Comparison of ENCODE assay signal across 17 cellular contexts in the genomic region with DNA sequence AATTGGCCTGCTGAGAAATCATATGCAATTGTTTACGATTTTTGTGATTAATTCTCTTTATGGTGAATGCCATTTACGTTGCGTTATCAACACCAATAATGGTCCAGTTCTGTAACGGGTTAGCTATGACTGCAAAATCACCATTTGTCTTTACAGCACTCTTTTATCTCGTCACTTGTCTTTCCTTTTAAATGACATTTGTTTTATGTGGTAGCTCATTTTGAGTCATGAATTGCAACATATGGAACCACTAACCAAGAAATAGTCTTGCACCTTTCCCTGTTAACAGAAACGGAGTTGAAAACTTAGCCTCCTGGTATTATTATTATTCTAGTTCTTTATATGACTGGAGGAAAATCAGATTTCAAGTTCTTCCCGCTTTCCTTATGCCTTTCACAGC. TPM values are rescaled to one million over a fixed set of nuclear protein-coding genes. Genes with fewer than 3 reads are reported as not detected.
A peak's percentile ranks its signal among the peaks of the same experiment; 100 is the strongest.
DNase-seq lines count a peak whose midpoint lies in the region; ATAC-seq, FAIRE-seq and TF ChIP-seq lines count a peak whose summit lies in the region.
"Had no signal": no experiment of that assay in that cellular context is flagged by ENCODE, and none has a peak within 500 bp of the region (broad histone marks: within the 10 kb centered on the region; RNA-seq: fewer than 3 reads in every experiment).

No MANE protein-coding gene starts in this region.

- H3K36me3 ChIP-seq in left ventricle myocardium inferior (no peaks in the 10 kb centered on the region), GM12878 (ENCODE audit: control insufficient read depth in 2 of 2, insufficient read depth in 2 of 2, low read length in 1 of 2) (no peaks in the 10 kb centered on the region), lower lobe of right lung (no peaks in the 10 kb centered on the region)
- H3K36me3 ChIP-seq: Peyer's patch had no signal

- no peaks in the 10 kb centered on the region for H4K20me1 ChIP-seq in GM12878 (ENCODE audit: control insufficient read depth, insufficient read depth)

- peaks cover 78% of the 10 kb centered on the region for H3K4me1 Mint-ChIP-seq in mesothelial cell of epicardium

- peak overlapping the region; percentile 94 for H3K27ac ChIP-seq in left ventricle myocardium inferior (replicated peaks)
- no peak overlapping the region for H3K27ac ChIP-seq in GM12878 (ENCODE audit: control insufficient read depth, insufficient read depth)
- no peak overlapping the region for H3K27ac ChIP-seq in lower lobe of right lung
- H3K27ac ChIP-seq: Peyer's patch had no signal

- CTCF ChIA-PET in GM12878 (lab: Yijun Ruan, JAX) = interaction anchor here (1.1 to 2.1 kb wide), 3 partner anchors 9 to 154 kb away, joined by 3 to 12 read pairs (median 3); no protein-coding TSS in a partner anchor

- intact Hi-C loops in left ventricle myocardium inferior (cut with micrococcal nuclease) (no loop called here), left ventricle myocardium superior (cut with micrococcal nuclease) (no loop called here), GM12878 (cut with micrococcal nuclease; ENCODE audit: unreplicated experiment) (no loop called here), lower lobe of right lung (cut with DNase I) (no loop called here)

- RAD21 ChIA-PET in GM12878 (lab: Charles Lee; ENCODE audit: unreplicated experiment) = interaction anchor here (0.7 to 1.8 kb wide), 3 partner anchors 178 to 295 kb away, joined by 3 to 4 read pairs (median 3); no protein-coding TSS in a partner anchor

- no peak for TF ChIP-seq RAD21 in GM12878 (IDR thresholded peaks at IDR 0.05; ENCODE audit: insufficient read depth, low read depth, low read length)

- SMC1A ChIA-PET in GM12878 (lab: Charles Lee; ENCODE audit: uncharacterized antibody, unreplicated experiment) = interaction anchor here (1.0 to 1.3 kb wide), 2 partner anchors 9 to 154 kb away, joined by 3 to 5 read pairs; no protein-coding TSS in a partner anchor

- no peak for ATAC-seq in left ventricle myocardium superior
- ATAC-seq in GM12878 = no peak
- no peak for ATAC-seq in lower lobe of right lung
- ATAC-seq: K562 had no signal

- H3K4me2 ChIP-seq in GM12878 (ENCODE audit: control insufficient read depth, insufficient read depth) = no peak overlapping the region

- BruUV-seq in GM12878 (replicated peaks; lab: Mats Ljungman, UMichigan) = no TSS peak

- H3K27ac Mint-ChIP-seq in mesothelial cell of epicardium = peak overlapping the region; percentile 68

- no peak overlapping the region for H3K9ac ChIP-seq in GM12878 (ENCODE audit: control insufficient read depth, insufficient read depth, low read length)

- in situ Hi-C loops in GM12878 (cut with MboI) = no loop called here

- POLR2A ChIA-PET in GM12878 (lab: Charles Lee) = interaction anchor here (0.6 kb wide), 1 partner anchor 110 kb away, joined by 3 read pairs; no protein-coding TSS in a partner anchor

- no peak overlapping the region for H3K4me3 Mint-ChIP-seq in mesothelial cell of epicardium

- H2AFZ ChIP-seq in GM12878 (ENCODE audit: control insufficient read depth, low read depth, low read length) = no peak overlapping the region

- no peak for TF ChIP-seq POLR2A in GM12878 (IDR thresholded peaks at IDR 0.05; ENCODE audit: low read depth, low read length)

- H3K9me3 Mint-ChIP-seq in mesothelial cell of epicardium = no peaks in the 10 kb centered on the region

- H3K27me3 Mint-ChIP-seq in mesothelial cell of epicardium (ENCODE audit: low read depth) = no peaks in the 10 kb centered on the region

- TF ChIP-seq EP300 in GM12878 (IDR thresholded peaks at IDR 0.05; ENCODE audit: borderline replicate concordance in 1 of 2, control insufficient read depth in 1 of 2, low read depth in 2 of 2, low read length in 2 of 2) = no peak

- peaks cover 2% of the 10 kb centered on the region for H3K36me3 Mint-ChIP-seq in mesothelial cell of epicardium

- under 1% methylated on average over 7 of the region's 7 CpGs for WGBS in GM12878 (ENCODE audit: insufficient coverage, insufficient replicate concordance, low lambda C conversion rate, missing lambda C conversion rate)

- DNase-seq in left ventricle myocardium inferior (no peak), left ventricle myocardium superior (no peak), GM12878 (ENCODE audit: low read depth, low spot score) (no peak), mesothelial cell of epicardium (ENCODE audit: low spot score in 2 of 2, unreplicated experiment in 2 of 2) (no peak), dermis blood vessel endothelial cell (no peak), lower lobe of right lung (no peak), NOMO-1 (lab: John Stamatoyannopoulos, UW; ENCODE audit: unreplicated experiment in 2 of 2) (no peak)
- DNase-seq: C1 segment of cervical spinal cord, GDM1, GOT3, NCI-H1048, NCI-H2107, NCI-H2227 treated with DMSO at 0.1 percent for 48 hours, NCI-H524 treated with DMSO at 0.1 percent for 48 hours, Peyer's patch, Right ventricle myocardium superior had no signal

- H3K4me3 ChIP-seq in left ventricle myocardium inferior (no peak overlapping the region), GM12878 (no peak overlapping the region), lower lobe of right lung (no peak overlapping the region)
- H3K4me3 ChIP-seq: K562, Peyer's patch had no signal

- no peaks in the 10 kb centered on the region for H3K27me3 ChIP-seq in left ventricle myocardium inferior (ENCODE audit: low read depth)
- no peaks in the 10 kb centered on the region for H3K27me3 ChIP-seq in GM12878 (replicated peaks in 1 of 2; ENCODE audit: control insufficient read depth in 2 of 2, insufficient read depth in 2 of 2, low read length in 1 of 2)
- H3K27me3 ChIP-seq in lower lobe of right lung (ENCODE audit: low read depth) = no peaks in the 10 kb centered on the region
- H3K27me3 ChIP-seq: Peyer's patch had no signal

- H3K9me3 ChIP-seq in left ventricle myocardium inferior (replicated peaks) = no peaks in the 10 kb centered on the region
- H3K9me3 ChIP-seq in GM12878 (replicated peaks; ENCODE audit: control insufficient read depth, insufficient read depth, low read length) = no peaks in the 10 kb centered on the region
- H3K9me3 ChIP-seq in lower lobe of right lung = no peaks in the 10 kb centered on the region
- H3K9me3 ChIP-seq: Peyer's patch had no signal

- no peak for FAIRE-seq in GM12878 (lab: Jason Lieb, UNC)
- FAIRE-seq: K562 had no signal

- TF ChIP-seq CTCF in left ventricle myocardium inferior (IDR thresholded peaks at IDR 0.05; ENCODE audit: borderline replicate concordance) (no peak), GM12878 (IDR thresholded peaks at IDR 0.05 in 2 of 3, conservative IDR thresholded peaks at IDR 0.05 in 1 of 3; ENCODE audit: control insufficient read depth in 2 of 3, extremely low read depth in 1 of 3, insufficient read depth in 1 of 3, low read depth in 3 of 3, low read length in 3 of 3) (no peak), mesothelial cell of epicardium (IDR thresholded peaks at IDR 0.05; ENCODE audit: unreplicated experiment) (no peak), lower lobe of right lung (IDR thresholded peaks at IDR 0.05) (no peak)

- H3K4me1 ChIP-seq in left ventricle myocardium inferior (peaks cover 72% of the 10 kb centered on the region), GM12878 (ENCODE audit: control insufficient read depth, insufficient read depth, low read length) (peaks cover 9% of the 10 kb centered on the region), lower lobe of right lung (peaks cover 22% of the 10 kb centered on the region)

- no peaks in the 10 kb centered on the region for H3K79me2 ChIP-seq in GM12878 (ENCODE audit: control insufficient read depth, insufficient read depth, low read length)

TF ChIP-seq in GM12878, 131 proteins besides CTCF, POLR2A, EP300 and RAD21 (continues in another document):
- TF ChIP-seq NFIC (IDR thresholded peaks at IDR 0.05; ENCODE audit: low read depth, low read length) (peak; percentile 37; the same call in 1 of the 2 replicates), IKZF2 (IDR thresholded peaks at IDR 0.05) (no peak), CHD2 (IDR thresholded peaks at IDR 0.05; ENCODE audit: borderline replicate concordance, low read depth, low read length) (no peak), CREM (IDR thresholded peaks at IDR 0.05; ENCODE audit: low read depth) (0 out of 2 replicates have a peak, but pooled peaks have one; percentile 21)
- TF ChIP-seq, protein P1, sequence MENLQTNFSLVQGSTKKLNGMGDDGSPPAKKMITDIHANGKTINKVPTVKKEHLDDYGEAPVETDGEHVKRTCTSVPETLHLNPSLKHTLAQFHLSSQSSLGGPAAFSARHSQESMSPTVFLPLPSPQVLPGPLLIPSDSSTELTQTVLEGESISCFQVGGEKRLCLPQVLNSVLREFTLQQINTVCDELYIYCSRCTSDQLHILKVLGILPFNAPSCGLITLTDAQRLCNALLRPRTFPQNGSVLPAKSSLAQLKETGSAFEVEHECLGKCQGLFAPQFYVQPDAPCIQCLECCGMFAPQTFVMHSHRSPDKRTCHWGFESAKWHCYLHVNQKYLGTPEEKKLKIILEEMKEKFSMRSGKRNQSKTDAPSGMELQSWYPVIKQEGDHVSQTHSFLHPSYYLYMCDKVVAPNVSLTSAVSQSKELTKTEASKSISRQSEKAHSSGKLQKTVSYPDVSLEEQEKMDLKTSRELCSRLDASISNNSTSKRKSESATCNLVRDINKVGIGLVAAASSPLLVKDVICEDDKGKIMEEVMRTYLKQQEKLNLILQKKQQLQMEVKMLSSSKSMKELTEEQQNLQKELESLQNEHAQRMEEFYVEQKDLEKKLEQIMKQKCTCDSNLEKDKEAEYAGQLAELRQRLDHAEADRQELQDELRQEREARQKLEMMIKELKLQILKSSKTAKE (IDR thresholded peaks at IDR 0.05; ENCODE audit: low read depth, poor library complexity, severe bottlenecking) = peak; percentile 38

RNA-seq across cellular contexts. Expression of a gene that starts 3.1 kb away (rescaled TPM):
- 30.2 TPM for total RNA-seq in left ventricle myocardium inferior
- 46.6 TPM for total RNA-seq in left ventricle myocardium superior
- 104 and 108 TPM in 2 replicates for total RNA-seq in GM12878 (2013; cell fraction: nucleolus; rRNA removed)
- total RNA-seq in GM12878 (2014; rRNA removed) = 1.5 and 1.6 TPM in 2 replicates
- total RNA-seq in GM12878 (2014; rRNA removed; fragmentation: Illumina TruSeq; extraction: Trizol) = 1.8 and 1.9 TPM in 2 replicates
- total RNA-seq in GM12878 (2021) = 3.8 and 4.6 TPM in 2 replicates
- polyA plus RNA-seq in GM12878 (2011; ENCODE audit: low read depth) = 1.4 TPM
- polyA plus RNA-seq in GM12878 (2011; rRNA removed) = 1.1 and 2.0 TPM in 2 replicates
- polyA plus RNA-seq in GM12878 (2011; cell fraction: cytosol; rRNA removed) = 0.62 and 1.1 TPM in 2 replicates
- 4.1 and 4.6 TPM in 2 replicates for polyA plus RNA-seq in GM12878 (2011; cell fraction: nucleus; rRNA removed)
- 2.4 and 3.2 TPM in 2 replicates for polyA plus RNA-seq in GM12878 (2012)
- 3.5 and 5.0 TPM in 2 replicates for polyA plus RNA-seq in GM12878 (2014; fragmentation: Illumina TruSeq; extraction: Trizol)
- polyA plus RNA-seq in GM12878 (2014; fragmentation: Nextera tagmentation; extraction: Ambion mirVana) = under 1 TPM; 0.57 to 0.71 TPM
- polyA plus RNA-seq in GM12878 (2014; rRNA removed) = 1.7 and 2.7 TPM in 2 replicates
- 1 to 10 TPM; 2.2 to 2.9 TPM for polyA plus RNA-seq in GM12878 (2016; fragmentation: Nextera tagmentation; extraction: Ambion mirVana)
- polyA minus RNA-seq in GM12878 (2011; rRNA and poly(A)+ RNA removed) = 2.2 and 2.6 TPM in 2 replicates
- 0.53 and 2.9 TPM in 2 replicates for polyA minus RNA-seq in GM12878 (2011; cell fraction: cytosol; rRNA and poly(A)+ RNA removed)
- polyA minus RNA-seq in GM12878 (2011; cell fraction: nucleus; rRNA and poly(A)+ RNA removed) = 4.6 and 5.5 TPM in 2 replicates
- total RNA-seq in mesothelial cell of epicardium = 155 to 167 TPM (median 161 TPM) in 3 replicates
- 7.5 and 15.3 TPM in 2 replicates for total RNA-seq in dermis blood vessel endothelial cell
- total RNA-seq in lower lobe of right lung = 37.2 TPM
- polyA plus RNA-seq: K562 had no signal
